Comparison of ENCODE assay signal across 23 cellular contexts in genomic region chr22:39628563-39629080, GRCh38. TPM values are rescaled to one million over a fixed set of nuclear protein-coding genes. Genes with fewer than 3 reads are reported as not detected.
"Had no signal": no experiment of that assay in that cellular context is flagged by ENCODE, and none has a peak within 500 bp of the region (broad histone marks: within the 10 kb centered on the region; RNA-seq: fewer than 3 reads in every experiment).

No MANE protein-coding gene starts in this region.

- H3K27ac ChIP-seq: neural progenitor cell, ovary, psoas muscle, sigmoid colon, skin epidermis, spleen, testis, tibial artery had no signal

- H3K9ac ChIP-seq: neural progenitor cell had no signal

- H3K4me2 ChIP-seq: neural progenitor cell had no signal

- H3K4me3 ChIP-seq: lung, neural progenitor cell, ovary, psoas muscle, sigmoid colon, skin epidermis, spleen, testis, tibial artery had no signal

- H3K4me1 Mint-ChIP-seq: nephron had no signal

- H3K9me3 Mint-ChIP-seq: effector memory CD8-positive, alpha-beta T cell; memory B cell; nephron; neural progenitor cell; stimulated activated memory B cell treated with anti-CD40 and anti-IgM and Interleukin-4, amounts not matched to agents 10 μg/mL and 1 μg/mL and 100 μg/mL, for 72 hours; type B pancreatic cell had no signal

- H3K36me3 ChIP-seq: neural progenitor cell, ovary, sigmoid colon, spleen, tibial artery had no signal

- ATAC-seq: effector memory CD8-positive, alpha-beta T cell; left lobe of liver; psoas muscle; right cardiac atrium; stimulated activated memory B cell treated with anti-CD40 and anti-IgM and Interleukin-4, amounts not matched to agents 10 μg/mL and 1 μg/mL and 100 μg/mL, for 72 hours; stimulated activated naive CD8-positive, alpha-beta T cell treated with anti-CD3 and anti-CD28 coated beads, Interleukin-15, Interleukin-2, amounts not matched to agents 100 U/mL and 50 U/mL, for 24 hours had no signal

- H3K9me3 ChIP-seq: ovary, psoas muscle, sigmoid colon, spleen, testis had no signal

- H2AFZ ChIP-seq: neural progenitor cell had no signal

- H3K36me3 Mint-ChIP-seq: memory B cell; naive B cell; neural progenitor cell; stimulated activated memory B cell treated with anti-CD40 and anti-IgM and Interleukin-4, amounts not matched to agents 10 μg/mL and 1 μg/mL and 100 μg/mL, for 72 hours; type B pancreatic cell had no signal

- H3K4me1 ChIP-seq: psoas muscle, sigmoid colon, tibial artery had no signal

- H3K27ac Mint-ChIP-seq: effector memory CD8-positive, alpha-beta T cell; memory B cell; nephron; stimulated activated memory B cell treated with anti-CD40 and anti-IgM and Interleukin-4, amounts not matched to agents 10 μg/mL and 1 μg/mL and 100 μg/mL, for 72 hours; type B pancreatic cell had no signal

- H3K4me3 Mint-ChIP-seq: effector memory CD8-positive, alpha-beta T cell; memory B cell; naive B cell; nephron; neural progenitor cell; stimulated activated memory B cell treated with anti-CD40 and anti-IgM and Interleukin-4, amounts not matched to agents 10 μg/mL and 1 μg/mL and 100 μg/mL, for 72 hours; type B pancreatic cell had no signal

- DNase-seq: cortex of kidney; effector memory CD8-positive, alpha-beta T cell; naive B cell; nucleus accumbens; ovary; psoas muscle; sigmoid colon; spleen; stimulated activated CD4-positive, alpha-beta T cell treated with anti-CD3 and anti-CD28 coated beads, Interleukin-4, amount 100 ng/mL, for 4 hours; stimulated activated naive CD8-positive, alpha-beta T cell treated with anti-CD3 and anti-CD28 coated beads, Interleukin-15, Interleukin-2, amounts not matched to agents 100 U/mL and 50 U/mL, for 24 hours; testis; tibial artery had no signal

- H3K27me3 ChIP-seq: ovary, testis had no signal

RNA-seq across cellular contexts. Expression of gene CACNA1I, which starts 58.1 kb away (rescaled TPM):
- total RNA-seq: dermis microvascular lymphatic vessel endothelial cell, fibroblast of villous mesenchyme had no signal
